ENCODE assay signal across 8 cellular contexts in the genomic region with DNA sequence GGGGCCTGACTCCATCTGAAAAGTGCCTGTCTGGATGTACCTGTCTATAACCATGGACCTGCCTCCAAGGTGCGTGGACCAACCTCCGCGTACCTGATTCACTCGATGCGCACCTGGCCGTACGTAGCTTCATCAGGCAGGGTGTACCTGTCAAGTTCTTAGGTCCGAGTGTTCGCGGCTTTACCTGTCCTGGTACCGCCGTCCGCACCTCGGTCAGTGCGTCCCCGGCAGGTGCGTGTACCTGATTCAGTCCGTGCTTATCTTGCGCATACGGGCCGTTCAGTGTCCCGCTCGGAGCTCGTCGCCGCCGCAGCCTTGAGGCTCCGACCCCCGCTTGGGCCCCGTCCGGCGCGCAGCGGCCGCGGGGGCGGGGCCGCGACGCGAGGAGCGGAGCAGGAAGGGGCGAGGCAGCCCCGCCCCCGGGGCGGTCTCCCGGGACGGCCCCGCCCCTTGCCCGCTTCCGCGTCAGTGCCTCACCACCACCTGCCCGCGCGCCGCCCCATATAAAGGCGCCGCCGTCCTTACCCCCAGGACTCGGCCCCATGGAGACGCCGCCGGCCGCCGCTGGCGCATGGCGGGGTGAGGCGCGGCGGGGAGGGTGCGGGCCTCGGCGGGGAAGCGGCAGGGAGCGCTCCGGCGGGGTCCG. TPM values are rescaled to one million over a fixed set of nuclear protein-coding genes. Genes with fewer than 3 reads are reported as not detected.
DNase-seq lines count a peak whose midpoint lies in the region; ATAC-seq and TF ChIP-seq lines count a peak whose summit lies in the region.

A gene (plus strand): TSS at position 530 of the 646 bp plus-strand sequence. CDS start 917 bp downstream, outside the sequence.

- H3K4me3 ChIP-seq in kidney epithelial cell (ENCODE audit: low read depth, low read length) = peak within 1 kb of the TSS; percentile 78

- peak; percentile 73 for DNase-seq in A172 (ENCODE audit: low spot score)
- peak; percentile 62 to 95 for DNase-seq in NCI-H446 (lab: John Stamatoyannopoulos, UW)
- peak; percentile 89 for DNase-seq in activated CD4-positive, alpha-beta T cell treated with anti-CD3 and anti-CD28 coated beads for 1 hour
- DNase-seq in cerebellar cortex (ENCODE audit: low spot score) = peak; percentile 73
- no peak for DNase-seq in kidney epithelial cell (ENCODE audit: low read depth)
- peak; percentile 87 to 91 for DNase-seq in stimulated activated CD4-positive, alpha-beta T cell treated with anti-CD3 and anti-CD28 coated beads, Interleukin-15, amount 100 ng/mL, for 48 hours (ENCODE audit: low read depth in 2 of 2)

- no peaks in the 10 kb centered on the region for H3K27me3 ChIP-seq in kidney epithelial cell (ENCODE audit: control insufficient read depth, insufficient read depth, low read length)

- peak; percentile 39 for ATAC-seq in GM18520 (IDR thresholded peaks at IDR 0.05; ENCODE audit: unreplicated experiment)
- peak; percentile 55 for ATAC-seq in HG03097 (IDR thresholded peaks at IDR 0.05; ENCODE audit: low FRiP score, unreplicated experiment)

- TF ChIP-seq CTCF in kidney epithelial cell (IDR thresholded peaks at IDR 0.05; ENCODE audit: insufficient read depth, low read length, poor library complexity, severe bottlenecking) = no peak

- peaks cover 1% of the 10 kb centered on the region for H3K36me3 ChIP-seq in kidney epithelial cell (ENCODE audit: control insufficient read depth, insufficient read depth, low read length)

RNA-seq across cellular contexts. Expression of the gene that starts here (rescaled TPM):
- total RNA-seq in A172 (2014; rRNA removed; shearing (Covaris generic)) = 5.8 and 7.1 TPM in 2 replicates
- 34.2 and 38.3 TPM in 2 replicates for total RNA-seq in kidney epithelial cell
